In the genomic region with DNA sequence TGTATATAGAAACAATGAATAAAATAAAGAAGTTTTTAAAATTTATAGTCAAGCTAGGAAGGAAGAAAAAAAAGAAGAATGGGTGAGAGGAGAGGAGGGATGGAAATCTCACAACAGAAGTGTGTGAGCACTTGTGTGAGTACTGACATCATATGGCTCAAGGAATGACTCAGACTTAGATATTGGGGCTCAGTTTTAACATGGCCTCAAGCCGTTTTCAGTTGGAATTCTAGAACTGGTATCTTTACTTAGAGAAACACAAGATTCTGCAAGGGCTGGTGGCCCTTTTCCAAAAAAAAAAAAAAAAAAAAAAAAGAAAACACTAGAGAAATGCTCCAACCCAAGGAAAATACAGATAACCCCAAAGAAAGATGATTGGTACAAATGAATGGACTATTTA, we compare ENCODE assay signal across 16 cellular contexts. TPM values are rescaled to one million over a fixed set of nuclear protein-coding genes. Genes with fewer than 3 reads are reported as not detected.
DNase-seq lines count a peak whose midpoint lies in the region; ATAC-seq, FAIRE-seq and TF ChIP-seq lines count a peak whose summit lies in the region.
"Had no signal": no experiment of that assay in that cellular context is flagged by ENCODE, and none has a peak within 500 bp of the region (broad histone marks: within the 10 kb centered on the region; RNA-seq: fewer than 3 reads in every experiment).

No MANE protein-coding gene starts in this region.

- H3K4ac ChIP-seq in IMR-90 (ENCODE audit: low read depth, low read length) = no peak overlapping the region
- no peak overlapping the region for H3K4ac ChIP-seq in H1 (replicated peaks; ENCODE audit: insufficient read length, low read depth, low read length)

- no peak overlapping the region for H3K23ac ChIP-seq in IMR-90 (ENCODE audit: low read depth, low read length)
- no peak overlapping the region for H3K23ac ChIP-seq in H1 (ENCODE audit: insufficient read length)

- in situ Hi-C loops in IMR-90 (cut with MboI; ENCODE audit: low sequenced_read_pairs) = no loop called here

- no peaks in the 10 kb centered on the region for H3K9me3 ChIP-seq in IMR-90 (ENCODE audit: control insufficient read depth, insufficient read depth, low read length)
- no peaks in the 10 kb centered on the region for H3K9me3 ChIP-seq in H1 (ENCODE audit: insufficient read depth in 2 of 2, low read depth in 1 of 2, low read length in 1 of 2)

- no peak overlapping the region for H3K14ac ChIP-seq in IMR-90 (replicated peaks; ENCODE audit: low read depth, low read length)
- H3K14ac ChIP-seq in H1 (ENCODE audit: insufficient read length) = no peak overlapping the region

- POLR2A ChIA-PET in IMR-90 (lab: Charles Lee; ENCODE audit: unreplicated experiment) = no interaction called here
- POLR2A ChIA-PET in H1 (lab: Charles Lee; ENCODE audit: partially characterized antibody) = no interaction called here

- no peak overlapping the region for H2BK12ac ChIP-seq in H1 (ENCODE audit: low read depth, low read length)

- H3K27ac ChIP-seq in IMR-90 (ENCODE audit: insufficient read depth, low read length) (no peak overlapping the region), H1 (ENCODE audit: low read depth, low read length) (no peak overlapping the region)

- no peak overlapping the region for H3K18ac ChIP-seq in IMR-90 (ENCODE audit: low read depth, low read length)
- no peak overlapping the region for H3K18ac ChIP-seq in H1 (ENCODE audit: extremely low read depth, low read length)

- ATAC-seq in IMR-90 (ENCODE audit: low read depth) = no peak
- ATAC-seq in GM19351 (IDR thresholded peaks at IDR 0.05; ENCODE audit: unreplicated experiment) = no peak

- dilution Hi-C loops in IMR-90 (cut with HindIII; ENCODE audit: low sequenced_read_pairs, unreplicated experiment) = no loop called here

- CTCF ChIA-PET in IMR-90 (lab: Yijun Ruan, JAX) = no interaction called here
- CTCF ChIA-PET in H1 (lab: Charles Lee; ENCODE audit: partially characterized antibody) = no interaction called here

- no peak for TF ChIP-seq EP300 in H1 (IDR thresholded peaks at IDR 0.05; ENCODE audit: borderline replicate concordance in 1 of 2, low read depth in 2 of 2, low read length in 2 of 2)

- H3K56ac ChIP-seq in IMR-90 (ENCODE audit: extremely low read depth, insufficient read depth, low read length) (no peak overlapping the region), H1 (replicated peaks; ENCODE audit: insufficient read length, low read depth, low read length) (no peak overlapping the region)

- BruUV-seq in IMR-90 (replicated peaks; lab: Mats Ljungman, UMichigan) = no TSS peak

- H4K8ac ChIP-seq in IMR-90 (ENCODE audit: low read depth in 2 of 2, low read length in 2 of 2) (no peak overlapping the region), H1 (ENCODE audit: extremely low read depth, insufficient read depth, low read length) (no peak overlapping the region)

- no peaks in the 10 kb centered on the region for H3K9me1 ChIP-seq in IMR-90 (ENCODE audit: insufficient read depth, low read length)

- H2AK9ac ChIP-seq in IMR-90 (replicated peaks; ENCODE audit: low read depth, low read length, poor library complexity) = no peak overlapping the region

- peak; percentile 12 for DNase-seq in EH (ENCODE audit: low read depth)
- DNase-seq in IMR-90 = peak; percentile 6
- no peak for DNase-seq in H1 (ENCODE audit: low read depth in 1 of 2, low spot score in 2 of 2)
- DNase-seq in fibroblast of villous mesenchyme (ENCODE audit: low read depth) = peak; percentile 7
- no peak for DNase-seq in inferior parietal cortex (ENCODE audit: extremely low spot score)
- DNase-seq in LoVo (ENCODE audit: low spot score) = no peak
- DNase-seq in HuH-7.5 (ENCODE audit: low spot score) = no peak
- DNase-seq: C1 segment of cervical spinal cord; Calu3; CD4-positive, alpha-beta T cell; DMS 273 treated with DMSO at 0.1 percent for 48 hours; GDM1; HCEC 1CT had no signal

- no peak for TF ChIP-seq RAD21 in IMR-90 (IDR thresholded peaks at IDR 0.05; ENCODE audit: low read length)
- TF ChIP-seq RAD21 in H1 (IDR thresholded peaks at IDR 0.05 in 1 of 2, conservative IDR thresholded peaks at IDR 0.05 in 1 of 2; ENCODE audit: low read depth in 2 of 2, low read length in 2 of 2) = no peak

- no peaks in the 10 kb centered on the region for H3K23me2 ChIP-seq in H1 (ENCODE audit: low read depth, low read length)

- H4K20me1 ChIP-seq in IMR-90 (ENCODE audit: insufficient read depth, low read length) (no peaks in the 10 kb centered on the region), H1 (replicated peaks in 1 of 2; ENCODE audit: control insufficient read depth in 1 of 2, insufficient read depth in 2 of 2, low read length in 2 of 2) (no peaks in the 10 kb centered on the region)

- FAIRE-seq in H1 (lab: Jason Lieb, UNC) = peak; percentile 24
- FAIRE-seq: GM12892, GM19239 had no signal

- H3K9ac ChIP-seq in IMR-90 (ENCODE audit: low read depth, low read length) (no peak overlapping the region), H1 (replicated peaks in 1 of 4; ENCODE audit: extremely low read depth in 1 of 4, low read depth in 3 of 4, low read length in 3 of 4) (no peak overlapping the region)

- TF ChIP-seq POLR2A in IMR-90 (IDR thresholded peaks at IDR 0.05; ENCODE audit: low read depth, low read length) (no peak), H1 (IDR thresholded peaks at IDR 0.05; ENCODE audit: control extremely low read depth in 1 of 2, low read depth in 2 of 2, low read length in 2 of 2) (no peak)

- H2BK120ac ChIP-seq in IMR-90 (ENCODE audit: low read depth, low read length) = no peak overlapping the region
- H2BK120ac ChIP-seq in H1 (replicated peaks; ENCODE audit: low read depth, low read length) = no peak overlapping the region

- intact Hi-C loops in IMR-90 (cut with micrococcal nuclease) = no loop called here

- H4K91ac ChIP-seq in IMR-90 (ENCODE audit: insufficient read depth, low read depth, low read length) = no peak overlapping the region
- no peak overlapping the region for H4K91ac ChIP-seq in H1 (replicated peaks; ENCODE audit: insufficient read length, low read length)

- H2BK15ac ChIP-seq in IMR-90 (ENCODE audit: low read depth, low read length) = no peak overlapping the region
- H2BK15ac ChIP-seq in H1 (ENCODE audit: low read length) = no peak overlapping the region

- no peak overlapping the region for H2AK5ac ChIP-seq in IMR-90 (ENCODE audit: low read depth, low read length)
- H2AK5ac ChIP-seq in H1 (ENCODE audit: low read depth, low read length) = no peak overlapping the region

- H2BK5ac ChIP-seq in IMR-90 (ENCODE audit: low read depth, low read length, poor library complexity, severe bottlenecking) (no peak overlapping the region), H1 (ENCODE audit: low read depth, low read length) (no peak overlapping the region)

- H2AFZ ChIP-seq in IMR-90 (replicated peaks; ENCODE audit: low read length, poor library complexity) (no peak overlapping the region), H1 (ENCODE audit: low read length) (no peak overlapping the region)

- H3K4me2 ChIP-seq in IMR-90 (ENCODE audit: low read depth, low read length) (no peak overlapping the region), H1 (ENCODE audit: insufficient read depth in 1 of 2, low read depth in 2 of 2, low read length in 2 of 2) (no peak overlapping the region)

- no peak overlapping the region for H4K5ac ChIP-seq in IMR-90 (ENCODE audit: low read depth, low read length)
- H4K5ac ChIP-seq in H1 (ENCODE audit: insufficient read length, low read depth, low read length) = no peak overlapping the region

- no CpG with 5 or more reads among the region's 1 CpG for WGBS in IMR-90 (ENCODE audit: extremely low coverage in 2 of 2, insufficient read length in 1 of 2), 2 experiments
- WGBS in H1 (ENCODE audit: extremely low coverage in 1 of 2, insufficient coverage in 1 of 2, insufficient read length in 1 of 2, insufficient replicate concordance in 2 of 2, low coverage in 1 of 2, low lambda C conversion rate in 2 of 2, missing lambda C conversion rate in 1 of 2), 2 experiments = 0% methylated on average over 1 of the region's 1 CpG; no CpG with 5 or more reads in 1 of the 2 experiments

- H3K4me1 ChIP-seq in IMR-90 (ENCODE audit: control insufficient read depth, insufficient read depth, low read length) (no peaks in the 10 kb centered on the region), H1 (replicated peaks in 1 of 4; ENCODE audit: control insufficient read depth in 3 of 4, insufficient read depth in 4 of 4, low read length in 3 of 4) (no peaks in the 10 kb centered on the region; a peak in 1 of 7 replicates)

- H2BK20ac ChIP-seq in IMR-90 (ENCODE audit: low read depth, low read length) (no peak overlapping the region), H1 (ENCODE audit: low read length) (no peak overlapping the region)

- H3K27me3 ChIP-seq in IMR-90 (ENCODE audit: control insufficient read depth, insufficient read depth, low read length) = no peaks in the 10 kb centered on the region
- no peaks in the 10 kb centered on the region for H3K27me3 ChIP-seq in H1 (replicated peaks in 1 of 4; ENCODE audit: control insufficient read depth in 3 of 4, extremely low read depth in 1 of 4, insufficient read depth in 3 of 4, low read length in 3 of 4)

- no peak for TF ChIP-seq CTCF in IMR-90 (conservative IDR thresholded peaks at IDR 0.05; ENCODE audit: low read depth, low read length)
- no peak for TF ChIP-seq CTCF in H1 (IDR thresholded peaks at IDR 0.05; ENCODE audit: control extremely low read depth in 1 of 3, insufficient read depth in 1 of 3, low read depth in 1 of 3, low read length in 3 of 3)
- TF ChIP-seq CTCF in fibroblast of villous mesenchyme (IDR thresholded peaks at IDR 0.05; ENCODE audit: insufficient read depth, low read depth, low read length) = no peak

- H3K4me3 ChIP-seq in IMR-90 (ENCODE audit: insufficient read depth, low read depth, low read length) = no peak overlapping the region
- H3K4me3 ChIP-seq in H1 (ENCODE audit: extremely low read depth in 1 of 4, insufficient read depth in 2 of 4, low read depth in 3 of 4, low read length in 4 of 4) = no peak overlapping the region
- H3K4me3 ChIP-seq in fibroblast of villous mesenchyme (ENCODE audit: low read depth, low read length) = no peak overlapping the region

- no peaks in the 10 kb centered on the region for H3K36me3 ChIP-seq in IMR-90 (ENCODE audit: control insufficient read depth, insufficient read depth, low read length)
- H3K36me3 ChIP-seq in H1 (ENCODE audit: control insufficient read depth in 2 of 4, insufficient read depth in 4 of 4, low read length in 3 of 4) = no peaks in the 10 kb centered on the region

- no peaks in the 10 kb centered on the region for H3K79me1 ChIP-seq in IMR-90 (ENCODE audit: low read depth in 1 of 2, low read length in 2 of 2)
- H3K79me1 ChIP-seq in H1 (ENCODE audit: low read depth, low read length) = no peaks in the 10 kb centered on the region

- no peaks in the 10 kb centered on the region for H3K79me2 ChIP-seq in H1 (ENCODE audit: control insufficient read depth in 1 of 2, insufficient read depth in 2 of 2, low read length in 2 of 2)

RNA-seq across cellular contexts. Expression of a gene that starts 55.1 kb away (rescaled TPM):
- 20.4 and 31.4 TPM in 2 replicates for total RNA-seq in IMR-90 (2012; rRNA removed)
- polyA plus RNA-seq in IMR-90 (2012; rRNA removed) = 2.5 and 4.1 TPM in 2 replicates
- 0.44 and 1.6 TPM in 2 replicates for polyA plus RNA-seq in IMR-90 (2012; cell fraction: cytosol; rRNA removed)
- 0.55 and 3.4 TPM in 2 replicates for polyA plus RNA-seq in IMR-90 (2012; cell fraction: nucleus; rRNA removed; ENCODE audit: low replicate concordance)
- total RNA-seq in H1 (2021; fragmentation: NEBNext Ultra II Directional; extraction: Animal tissue kit (Norgen Biotek cat#: 25700)) = 18.2 and 18.5 TPM in 2 replicates
- 1.8 and 3.2 TPM in 2 replicates for polyA plus RNA-seq in H1 (2011; rRNA removed)
- 4.4 TPM for polyA plus RNA-seq in H1 (2011; cell fraction: cytosol; rRNA removed)
- 2.7 TPM for polyA plus RNA-seq in H1 (2011; cell fraction: nucleus; rRNA removed)
- 2.3 to 7.0 TPM (median 3.7 TPM) in 4 replicates for polyA plus RNA-seq in H1 (2012, experiment 1 of 2)
- polyA plus RNA-seq in H1 (2012, experiment 2 of 2) = 0.59 TPM
- polyA plus RNA-seq in H1 (2013, experiment 1 of 2) = 7.8 TPM
- 6.7 TPM for polyA plus RNA-seq in H1 (2013, experiment 2 of 2)
- polyA minus RNA-seq in H1 (2011; rRNA and poly(A)+ RNA removed) = 11.1 and 15.4 TPM in 2 replicates
- 3.7 TPM for polyA minus RNA-seq in H1 (2011; cell fraction: cytosol; rRNA and poly(A)+ RNA removed)
- polyA minus RNA-seq in H1 (2011; cell fraction: nucleus; rRNA and poly(A)+ RNA removed) = 30.1 TPM
- total RNA-seq in fibroblast of villous mesenchyme = 13.9 and 16.8 TPM in 2 replicates

RNA-seq across cellular contexts. Expression of a gene that starts 55.2 kb away (rescaled TPM):
- total RNA-seq in IMR-90 (2012; rRNA removed) (29.4 and 43.6 TPM in 2 replicates), fibroblast of villous mesenchyme (45.3 and 58.3 TPM in 2 replicates)
- polyA plus RNA-seq in IMR-90 (2012; rRNA removed) (23.6 and 34.7 TPM in 2 replicates), H1 (2011; rRNA removed) (43.0 and 68.5 TPM in 2 replicates)
- 24.1 and 41.5 TPM in 2 replicates for polyA plus RNA-seq in IMR-90 (2012; cell fraction: cytosol; rRNA removed)
- polyA plus RNA-seq in IMR-90 (2012; cell fraction: nucleus; rRNA removed; ENCODE audit: low replicate concordance) = 27.2 and 39.7 TPM in 2 replicates
- 54.1 and 56.1 TPM in 2 replicates for total RNA-seq in H1 (2021; fragmentation: NEBNext Ultra II Directional; extraction: Animal tissue kit (Norgen Biotek cat#: 25700))
- 49.8 TPM for polyA plus RNA-seq in H1 (2011; cell fraction: cytosol; rRNA removed)
- 71.5 TPM for polyA plus RNA-seq in H1 (2011; cell fraction: nucleus; rRNA removed)
- 45.5 to 64.3 TPM (median 57.5 TPM) in 4 replicates for polyA plus RNA-seq in H1 (2012, experiment 1 of 2)
- polyA plus RNA-seq in H1 (2012, experiment 2 of 2) = 7.1 TPM
- 50.9 TPM for polyA plus RNA-seq in H1 (2013, experiment 1 of 2)
- polyA plus RNA-seq in H1 (2013, experiment 2 of 2) = 47.3 TPM
- polyA minus RNA-seq in H1 (2011; rRNA and poly(A)+ RNA removed) = 39.3 and 46.3 TPM in 2 replicates
- polyA minus RNA-seq in H1 (2011; cell fraction: cytosol; rRNA and poly(A)+ RNA removed) = 56.4 TPM
- 41.6 TPM for polyA minus RNA-seq in H1 (2011; cell fraction: nucleus; rRNA and poly(A)+ RNA removed)

Comparison
In these comparisons a context has a peak if more than half of its experiments do, and no peak if none do; other contexts are left out.
1. DNase-seq: peak in EH (single experiment), IMR-90 (single experiment) and fibroblast of villous mesenchyme (single experiment); none in H1 (0 of 2), inferior parietal cortex (single experiment), LoVo (single experiment) and HuH-7.5 (single experiment).